ENCODE assay signal across 8 cellular contexts in genomic region chr16:81429045-81429521, GRCh38.
DNase-seq lines count a peak whose midpoint lies in the region; ATAC-seq and TF ChIP-seq lines count a peak whose summit lies in the region.

No MANE protein-coding gene starts in this region.

- no peak overlapping the region for H3K4me3 ChIP-seq in LNCaP clone FGC (ENCODE audit: low read depth, low read length)

- ATAC-seq in HG03097 (IDR thresholded peaks at IDR 0.05; ENCODE audit: low FRiP score, unreplicated experiment), result no peak

- TF ChIP-seq CTCF in LNCaP clone FGC (IDR thresholded peaks at IDR 0.05; ENCODE audit: control insufficient read depth, extremely low read depth, insufficient read depth), result peak; percentile 14; the same call in 1 of the 2 replicates

- DNase-seq in DMS 273 (lab: John Stamatoyannopoulos, UW; ENCODE audit: unreplicated experiment) (peak; percentile 88), LNCaP clone FGC (ENCODE audit: low read depth) (no peak), amniotic epithelial cell (ENCODE audit: low read depth) (peak; percentile 44), left kidney (ENCODE audit: low read depth, low spot score) (peak; percentile 54), NCI-H1105 (lab: John Stamatoyannopoulos, UW) (no peak), middle frontal gyrus (ENCODE audit: extremely low spot score, low spot score) (no peak)
- no peak for DNase-seq in activated CD4-positive, CD25-positive, alpha-beta regulatory T cell treated with anti-CD3 and anti-CD28 coated beads, Interleukin-2, amount 50 U/mL, for 72 hours

Comparison
In these comparisons a context has a peak if more than half of its experiments do, and no peak if none do; other contexts are left out.
1. DNase-seq: peak in DMS 273 (single experiment), amniotic epithelial cell (single experiment) and left kidney (single experiment); none in LNCaP clone FGC (single experiment), NCI-H1105 (single experiment), middle frontal gyrus (single experiment) and activated CD4-positive, CD25-positive, alpha-beta regulatory T cell treated with anti-CD3 and anti-CD28 coated beads, Interleukin-2, amount 50 U/mL, for 72 hours (single experiment).